In genomic region chr9:116461632-116462031, GRCh38 we compare ENCODE assay signal across 9 cellular contexts.
"Had no signal": no experiment of that assay in that cellular context is flagged by ENCODE, and none has a peak within 500 bp of the region (broad histone marks: within the 10 kb centered on the region; RNA-seq: fewer than 3 reads in every experiment).

No MANE protein-coding gene starts in this region.

- DNase-seq: GM23248, GOT3, H7, H9, HCEC 1CT, HFFc6 had no signal

- H3K36me3 ChIP-seq: HAP-1 had no signal

- ATAC-seq: GM23338, HCT116 had no signal

- H3K27ac ChIP-seq: GM23248 had no signal

- H2AFZ ChIP-seq: GM23248, GM23338 had no signal

- H3K4me2 ChIP-seq: GM23338 had no signal

- H3K4me3 ChIP-seq: GM23248, GM23338, HAP-1 had no signal

- H3K9ac ChIP-seq: GM23248 had no signal

- H3K4me1 ChIP-seq: HAP-1 had no signal
